Comparison of ENCODE assay signal across 11 cellular contexts in genomic region chr18:63131944-63132818, GRCh38.
A peak's percentile ranks its signal among the peaks of the same experiment; 100 is the strongest.
DNase-seq lines count a peak whose midpoint lies in the region; ATAC-seq and TF ChIP-seq lines count a peak whose summit lies in the region.
"Had no signal": no experiment of that assay in that cellular context is flagged by ENCODE, and none has a peak within 500 bp of the region (broad histone marks: within the 10 kb centered on the region; RNA-seq: fewer than 3 reads in every experiment).

No MANE protein-coding gene starts in this region.

- H3K27ac Mint-ChIP-seq in activated naive CD4-positive, alpha-beta T cell treated with anti-CD3 and anti-CD28 coated beads, Interleukin-2, amount 50 U/mL, for 24 hours = peak overlapping the region; percentile 79

- H3K4me1 ChIP-seq in transverse colon = peaks cover 0 to 20% (median 16%) of the 10 kb centered on the region in 4 donors
- peaks cover 12% of the 10 kb centered on the region for H3K4me1 ChIP-seq in left ventricle myocardium inferior

- peak; percentile 48 for ATAC-seq in left lobe of liver

- H3K27me3 Mint-ChIP-seq in activated naive CD4-positive, alpha-beta T cell treated with anti-CD3 and anti-CD28 coated beads, Interleukin-2, amount 50 U/mL, for 24 hours = no peaks in the 10 kb centered on the region

- TF ChIP-seq CTCF in VCaP (conservative IDR thresholded peaks at IDR 0.05) = no peak
- no peak for TF ChIP-seq CTCF in transverse colon (IDR thresholded peaks at IDR 0.05)
- TF ChIP-seq CTCF in left ventricle myocardium inferior (IDR thresholded peaks at IDR 0.05; ENCODE audit: borderline replicate concordance) = no peak

- in situ Hi-C loops in transverse colon (cut with MboI; ENCODE audit: low pct_ligation_motif_present in 1 of 4, low pct_unique_long_range_greater_than_20kb in 1 of 4, low sequenced_read_pairs in 3 of 4) = loop anchor here (5.0 to 25.0 kb wide), 5 partner anchors 183 to 305 kb away; partner anchors contain the start of gene BCL2 (in 2 of the 4)

- no peaks in the 10 kb centered on the region for H3K9me3 Mint-ChIP-seq in activated naive CD4-positive, alpha-beta T cell treated with anti-CD3 and anti-CD28 coated beads, Interleukin-2, amount 50 U/mL, for 24 hours

- 51 to 54% methylated on average over 9 to 13 of the region's 13 CpGs for WGBS in transverse colon (ENCODE audit: low coverage in 1 of 2), 2 donors

- intact Hi-C loops in transverse colon (cut with DNase I; ENCODE audit: low total_unique reads) = loop anchor here (5.0 to 10.0 kb wide), 2 partner anchors 107 to 190 kb away; no protein-coding TSS in a partner anchor
- intact Hi-C loops in left ventricle myocardium inferior (cut with micrococcal nuclease) = loop anchor here (5.0 kb wide), 1 partner anchor 190 kb away; no protein-coding TSS in a partner anchor

- TF ChIP-seq POLR2A in transverse colon (IDR thresholded peaks at IDR 0.05) = no peak

- H3K4me1 Mint-ChIP-seq in activated naive CD4-positive, alpha-beta T cell treated with anti-CD3 and anti-CD28 coated beads, Interleukin-2, amount 50 U/mL, for 24 hours = peaks cover 58% of the 10 kb centered on the region

- H3K27ac ChIP-seq in VCaP (peak overlapping the region; percentile 19; the same call in 1 of the 2 replicates), transverse colon (peak overlapping the region; percentile 55 to 64 (median 62)), left ventricle myocardium inferior (replicated peaks) (no peak overlapping the region)
- H3K27ac ChIP-seq: left lung had no signal

- H3K9me3 ChIP-seq in transverse colon (no peaks in the 10 kb centered on the region), left ventricle myocardium inferior (replicated peaks) (no peaks in the 10 kb centered on the region)
- H3K9me3 ChIP-seq: left lung, ovary had no signal

- H3K36me3 ChIP-seq in transverse colon (no peaks in the 10 kb centered on the region), left ventricle myocardium inferior (no peaks in the 10 kb centered on the region)
- H3K36me3 ChIP-seq: left lung, ovary had no signal

- H3K4me3 ChIP-seq in transverse colon (peak overlapping the region in 1 of 4 donors; percentile 23), left ventricle myocardium inferior (no peak overlapping the region)
- H3K4me3 ChIP-seq: left lung, ovary had no signal

- DNase-seq in activated naive CD4-positive, alpha-beta T cell treated with Interleukin-2 at 50 U/mL for 16 hours = no peak
- no peak for DNase-seq in left lobe of liver (ENCODE audit: low spot score)
- DNase-seq in transverse colon = peak; percentile 37
- DNase-seq in T-helper 9 cell = no peak
- no peak for DNase-seq in activated effector memory CD4-positive, alpha-beta T cell treated with anti-CD3 and anti-CD28 coated beads, Interleukin-2, amount 50 U/mL, for 16 hours
- no peak for DNase-seq in left ventricle myocardium inferior
- DNase-seq: foreskin fibroblast, left lung, ovary had no signal

- peak overlapping the region; percentile 60 for H3K4me3 Mint-ChIP-seq in activated naive CD4-positive, alpha-beta T cell treated with anti-CD3 and anti-CD28 coated beads, Interleukin-2, amount 50 U/mL, for 24 hours

- H3K36me3 Mint-ChIP-seq in activated naive CD4-positive, alpha-beta T cell treated with anti-CD3 and anti-CD28 coated beads, Interleukin-2, amount 50 U/mL, for 24 hours = peaks cover 5% of the 10 kb centered on the region

- H3K27me3 ChIP-seq in transverse colon (no peaks in the 10 kb centered on the region), left ventricle myocardium inferior (ENCODE audit: low read depth) (no peaks in the 10 kb centered on the region)
- H3K27me3 ChIP-seq: left lung, ovary had no signal

- no peak for TF ChIP-seq EP300 in transverse colon (IDR thresholded peaks at IDR 0.05; ENCODE audit: low read depth)
